8 cellular contexts compared by ENCODE assay signal in genomic region chr4:138910914-138911336, GRCh38.
A peak's percentile ranks its signal among the peaks of the same experiment; 100 is the strongest.
DNase-seq lines count a peak whose midpoint lies in the region; ATAC-seq and TF ChIP-seq lines count a peak whose summit lies in the region.
"Had no signal": no experiment of that assay in that cellular context is flagged by ENCODE, and none has a peak within 500 bp of the region (broad histone marks: within the 10 kb centered on the region; RNA-seq: fewer than 3 reads in every experiment).

No MANE protein-coding gene starts in this region.

- H3K9me3 Mint-ChIP-seq in activated naive CD4-positive, alpha-beta T cell treated with anti-CD3 and anti-CD28 coated beads, Interleukin-2, amount 50 U/mL, for 72 hours: no peaks in the 10 kb centered on the region
- H3K9me3 Mint-ChIP-seq in activated CD4-positive, alpha-beta memory T cell treated with anti-CD3 and anti-CD28 coated beads, Interleukin-2, amount 10 ng/mL, durations not matched to agents 7 days and 5 days: no peaks in the 10 kb centered on the region
- H3K9me3 Mint-ChIP-seq in activated T-cell treated with anti-CD3 and anti-CD28 coated beads, Interleukin-2, amount 50 U/mL, for 4 hours: no peaks in the 10 kb centered on the region

- CTCF ChIA-PET in activated CD4-positive, alpha-beta memory T cell treated with anti-CD3 and anti-CD28 coated beads, Interleukin-2, amount 10 ng/mL, durations not matched to agents 7 days and 5 days (lab: Charles Lee): no interaction called here

- H3K27me3 Mint-ChIP-seq in activated CD4-positive, alpha-beta memory T cell treated with anti-CD3 and anti-CD28 coated beads, Interleukin-2, amount 10 ng/mL, durations not matched to agents 7 days and 5 days: no peaks in the 10 kb centered on the region
- no peaks in the 10 kb centered on the region for H3K27me3 Mint-ChIP-seq in activated T-cell treated with anti-CD3 and anti-CD28 coated beads, Interleukin-2, amount 50 U/mL, for 4 hours (ENCODE audit: low read depth)

- no peak overlapping the region for H3K4me3 Mint-ChIP-seq in activated CD4-positive, alpha-beta memory T cell treated with anti-CD3 and anti-CD28 coated beads, Interleukin-2, amount 10 ng/mL, durations not matched to agents 7 days and 5 days
- no peak overlapping the region for H3K4me3 Mint-ChIP-seq in activated T-cell treated with anti-CD3 and anti-CD28 coated beads, Interleukin-2, amount 50 U/mL, for 4 hours

- H3K4me1 ChIP-seq in foreskin keratinocyte: peaks cover 3% of the 10 kb centered on the region

- H3K36me3 Mint-ChIP-seq in activated naive CD4-positive, alpha-beta T cell treated with anti-CD3 and anti-CD28 coated beads, Interleukin-2, amount 50 U/mL, for 72 hours: no peaks in the 10 kb centered on the region
- H3K36me3 Mint-ChIP-seq in activated CD4-positive, alpha-beta memory T cell treated with anti-CD3 and anti-CD28 coated beads, Interleukin-2, amount 10 ng/mL, durations not matched to agents 7 days and 5 days (ENCODE audit: low read depth): no peaks in the 10 kb centered on the region
- H3K36me3 Mint-ChIP-seq in activated T-cell treated with anti-CD3 and anti-CD28 coated beads, Interleukin-2, amount 50 U/mL, for 4 hours (ENCODE audit: insufficient read depth): no peaks in the 10 kb centered on the region

- H3K27me3 ChIP-seq in foreskin keratinocyte: no peaks in the 10 kb centered on the region

- TF ChIP-seq CTCF in foreskin keratinocyte (conservative IDR thresholded peaks at IDR 0.05): no peak

- POLR2A ChIA-PET in activated CD4-positive, alpha-beta memory T cell treated with anti-CD3 and anti-CD28 coated beads, Interleukin-2, amount 10 ng/mL, durations not matched to agents 7 days and 5 days (lab: Charles Lee): no interaction called here

- H3K27ac ChIP-seq in foreskin keratinocyte: no peak overlapping the region
- H3K27ac ChIP-seq: SK-N-MC had no signal

- ATAC-seq in SK-N-SH treated with all-trans-retinoic acid at 6 μM for 48 hours: peak; percentile 94
- ATAC-seq in foreskin keratinocyte: peak; percentile 95
- ATAC-seq in activated naive CD4-positive, alpha-beta T cell treated with anti-CD3 and anti-CD28 coated beads, Interleukin-2, amount 50 U/mL, for 72 hours: no peak
- no peak for ATAC-seq in activated T-cell treated with anti-CD3 and anti-CD28 coated beads, Interleukin-2, amount 50 U/mL, for 4 hours

- H3K27ac Mint-ChIP-seq in activated naive CD4-positive, alpha-beta T cell treated with anti-CD3 and anti-CD28 coated beads, Interleukin-2, amount 50 U/mL, for 72 hours: no peak overlapping the region
- no peak overlapping the region for H3K27ac Mint-ChIP-seq in activated CD4-positive, alpha-beta memory T cell treated with anti-CD3 and anti-CD28 coated beads, Interleukin-2, amount 10 ng/mL, durations not matched to agents 7 days and 5 days

- DNase-seq in M059J (ENCODE audit: low read depth): peak; percentile 93
- DNase-seq in foreskin keratinocyte: peak; percentile 83 to 87
- DNase-seq in nucleus accumbens (lab: John Stamatoyannopoulos, UW): peak in 47 of 56 donors; percentile 3 to 87 (median 51)
- no peak for DNase-seq in activated naive CD4-positive, alpha-beta T cell treated with anti-CD3 and anti-CD28 coated beads, Interleukin-2, amount 50 U/mL, for 72 hours (ENCODE audit: low spot score in 2 of 2)
- no peak for DNase-seq in activated CD4-positive, alpha-beta memory T cell treated with anti-CD3 and anti-CD28 coated beads, Interleukin-2, amount 10 ng/mL, durations not matched to agents 7 days and 5 days
- DNase-seq in activated T-cell treated with anti-CD3 and anti-CD28 coated beads, Interleukin-2, amount 50 U/mL, for 4 hours: no peak

- H3K4me1 Mint-ChIP-seq in activated CD4-positive, alpha-beta memory T cell treated with anti-CD3 and anti-CD28 coated beads, Interleukin-2, amount 10 ng/mL, durations not matched to agents 7 days and 5 days: no peaks in the 10 kb centered on the region
- H3K4me1 Mint-ChIP-seq in activated T-cell treated with anti-CD3 and anti-CD28 coated beads, Interleukin-2, amount 50 U/mL, for 4 hours (ENCODE audit: low read depth): no peaks in the 10 kb centered on the region

TF ChIP-seq in SK-N-SH treated with all-trans-retinoic acid at 6 μM for 48 hours, 23 proteins besides CTCF, POLR2A, EP300 and RAD21:
- 0 out of 2 replicates have a peak, but pooled peaks have one; percentile 38 for TF ChIP-seq ZNF70 (CRISPR knock-in tag; IDR thresholded peaks at IDR 0.05)
- TF ChIP-seq TSHZ2 (CRISPR knock-in tag; IDR thresholded peaks at IDR 0.05): peak; percentile 32; the same call in 1 of the 2 replicates
- no peak for TF ChIP-seq TOX (CRISPR knock-in tag; IDR thresholded peaks at IDR 0.05; ENCODE audit: borderline replicate concordance)

Comparison
In these comparisons a context has a peak if more than half of its experiments do, and no peak if none do; other contexts are left out.
1. DNase-seq: peak in M059J (single experiment), foreskin keratinocyte (2 of 2) and nucleus accumbens (47 of 56); none in activated naive CD4-positive, alpha-beta T cell treated with anti-CD3 and anti-CD28 coated beads, Interleukin-2, amount 50 U/mL, for 72 hours (0 of 2), activated CD4-positive, alpha-beta memory T cell treated with anti-CD3 and anti-CD28 coated beads, Interleukin-2, amount 10 ng/mL, durations not matched to agents 7 days and 5 days (single experiment) and activated T-cell treated with anti-CD3 and anti-CD28 coated beads, Interleukin-2, amount 50 U/mL, for 4 hours (single experiment).
2. ATAC-seq: peak in SK-N-SH treated with all-trans-retinoic acid at 6 μM for 48 hours (single experiment) and foreskin keratinocyte (single experiment); none in activated naive CD4-positive, alpha-beta T cell treated with anti-CD3 and anti-CD28 coated beads, Interleukin-2, amount 50 U/mL, for 72 hours (0 of 2) and activated T-cell treated with anti-CD3 and anti-CD28 coated beads, Interleukin-2, amount 50 U/mL, for 4 hours (0 of 2).